In the genomic region with DNA sequence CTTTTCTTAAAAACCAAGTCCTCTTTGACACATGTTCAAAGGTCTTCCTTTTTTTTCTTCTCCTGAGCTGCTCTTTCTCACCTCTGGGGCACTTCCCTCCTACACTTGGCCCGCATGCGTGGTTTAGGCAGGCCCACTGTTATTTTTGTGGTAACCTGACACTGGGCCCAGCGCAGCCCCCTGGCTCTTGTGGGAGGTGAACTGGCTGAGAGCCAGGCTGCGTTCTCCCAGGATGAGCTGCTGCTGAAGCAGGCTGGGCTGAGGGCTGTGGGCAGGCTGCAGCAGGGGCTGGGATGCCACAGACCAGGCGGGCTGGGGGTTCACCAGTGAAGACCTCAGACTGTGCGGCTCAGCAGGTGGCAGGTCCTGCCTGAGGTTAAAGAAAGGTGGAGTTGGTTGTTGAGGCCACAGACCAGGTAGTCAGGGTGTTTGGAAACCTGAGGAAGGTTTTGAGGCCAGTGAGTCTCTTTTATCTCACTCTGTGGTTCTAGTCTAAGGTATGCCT, we compare ENCODE assay signal across 8 cellular contexts.
DNase-seq lines count a peak whose midpoint lies in the region; ATAC-seq and TF ChIP-seq lines count a peak whose summit lies in the region.

No MANE protein-coding gene starts in this region.

- H3K27me3 Mint-ChIP-seq in activated CD8-positive, alpha-beta T cell treated with anti-CD3 and anti-CD28 coated beads for 36 hours: peaks cover 22% of the 10 kb centered on the region

- no peak for TF ChIP-seq CTCF in PC-3 (conservative IDR thresholded peaks at IDR 0.05; ENCODE audit: low read depth, low read length)
- TF ChIP-seq CTCF in activated CD8-positive, alpha-beta T cell treated with anti-CD3 and anti-CD28 coated beads for 36 hours (IDR thresholded peaks at IDR 0.05): no peak
- no peak for TF ChIP-seq CTCF in GM10248 (IDR thresholded peaks at IDR 0.05; ENCODE audit: control extremely low read depth, extremely low read depth, low read depth, missing control alignments)

- H3K4me3 ChIP-seq in PC-3 (ENCODE audit: low read length): no peak overlapping the region

- no peaks in the 10 kb centered on the region for H3K27me3 ChIP-seq in PC-3 (ENCODE audit: low read length)

- no peak overlapping the region for H3K4me2 ChIP-seq in PC-3 (ENCODE audit: low read length)

- POLR2A ChIA-PET in PC-3 (lab: Charles Lee; ENCODE audit: unreplicated experiment): no interaction called here
- POLR2A ChIA-PET in activated CD8-positive, alpha-beta T cell treated with anti-CD3 and anti-CD28 coated beads for 36 hours (lab: Charles Lee): no interaction called here
- POLR2A ChIA-PET in GM10248 (lab: Yijun Ruan, JAX): no interaction called here

- in situ Hi-C loops in KBM-7 (cut with MboI; ENCODE audit: low pct_unique_long_range_greater_than_20kb, low sequenced_read_pairs): no loop called here

- H3K27ac Mint-ChIP-seq in stimulated activated effector memory CD8-positive, alpha-beta T cell treated with anti-CD3 and anti-CD28 coated beads, Interleukin-12 subunit alpha, Interleukin-12 subunit beta, amount 100 ng/mL, for 72 hours: no peak overlapping the region
- no peak overlapping the region for H3K27ac Mint-ChIP-seq in activated CD8-positive, alpha-beta T cell treated with anti-CD3 and anti-CD28 coated beads for 36 hours

- peaks cover 97% of the 10 kb centered on the region for H3K79me2 ChIP-seq in PC-3 (ENCODE audit: low read length)

- H3K9me3 ChIP-seq in PC-3 (ENCODE audit: low read length): no peaks in the 10 kb centered on the region

- H3K27ac ChIP-seq in PC-3 (ENCODE audit: low read length): no peak overlapping the region

- intact Hi-C loops in PC-3 (cut with micrococcal nuclease) (no loop called here), Right ventricle myocardium superior (cut with DNase I) (loop anchor here (5.0 kb wide), 1 partner anchor 69 kb away; no protein-coding TSS in a partner anchor)
- intact Hi-C loops in activated CD8-positive, alpha-beta T cell treated with anti-CD3 and anti-CD28 coated beads for 36 hours (cut with micrococcal nuclease): no loop called here

- H4K20me1 ChIP-seq in PC-3 (ENCODE audit: low read length): peaks cover 11% of the 10 kb centered on the region; the same call in 1 of the 2 replicates

- H3K9me3 Mint-ChIP-seq in stimulated activated effector memory CD8-positive, alpha-beta T cell treated with anti-CD3 and anti-CD28 coated beads, Interleukin-12 subunit alpha, Interleukin-12 subunit beta, amount 100 ng/mL, for 72 hours: no peaks in the 10 kb centered on the region
- H3K9me3 Mint-ChIP-seq in activated CD8-positive, alpha-beta T cell treated with anti-CD3 and anti-CD28 coated beads for 36 hours: no peaks in the 10 kb centered on the region

- no peak overlapping the region for H3K9ac ChIP-seq in PC-3 (ENCODE audit: low read length)

- DNase-seq in KBM-7 (peak; percentile 36), PC-3 (peak; percentile 14), Right ventricle myocardium superior (peak; percentile 83), GDM1 (lab: John Stamatoyannopoulos, UW) (no peak), GM10248 (ENCODE audit: extremely low spot score) (no peak)
- DNase-seq in stimulated activated effector memory CD8-positive, alpha-beta T cell treated with anti-CD3 and anti-CD28 coated beads, Interleukin-12 subunit alpha, Interleukin-12 subunit beta, amount 100 ng/mL, for 72 hours (ENCODE audit: low spot score in 2 of 2): no peak
- DNase-seq in activated CD8-positive, alpha-beta T cell treated with anti-CD3 and anti-CD28 coated beads for 36 hours: no peak

- no peaks in the 10 kb centered on the region for H3K4me1 Mint-ChIP-seq in stimulated activated effector memory CD8-positive, alpha-beta T cell treated with anti-CD3 and anti-CD28 coated beads, Interleukin-12 subunit alpha, Interleukin-12 subunit beta, amount 100 ng/mL, for 72 hours
- no peaks in the 10 kb centered on the region for H3K4me1 Mint-ChIP-seq in activated CD8-positive, alpha-beta T cell treated with anti-CD3 and anti-CD28 coated beads for 36 hours (ENCODE audit: low read depth)

- no TSS peak for BruUV-seq in PC-3 (replicated peaks; lab: Mats Ljungman, UMichigan)

- H2AFZ ChIP-seq in PC-3 (ENCODE audit: low read length): no peak overlapping the region

- no peaks in the 10 kb centered on the region for H3F3A ChIP-seq in PC-3 (ENCODE audit: low read length, unreplicated experiment)

- H3K36me3 ChIP-seq in PC-3 (ENCODE audit: low read depth, low read length): no peaks in the 10 kb centered on the region

- H3K4me3 Mint-ChIP-seq in stimulated activated effector memory CD8-positive, alpha-beta T cell treated with anti-CD3 and anti-CD28 coated beads, Interleukin-12 subunit alpha, Interleukin-12 subunit beta, amount 100 ng/mL, for 72 hours: no peak overlapping the region
- no peak overlapping the region for H3K4me3 Mint-ChIP-seq in activated CD8-positive, alpha-beta T cell treated with anti-CD3 and anti-CD28 coated beads for 36 hours

- CTCF ChIA-PET in PC-3 (lab: Charles Lee) (no interaction called here), GM10248 (lab: Yijun Ruan, JAX) (interaction anchor here (0.8 kb wide), 1 partner anchor 9 kb away, joined by 3 read pairs; no protein-coding TSS in a partner anchor)
- CTCF ChIA-PET in activated CD8-positive, alpha-beta T cell treated with anti-CD3 and anti-CD28 coated beads for 36 hours (lab: Charles Lee): no interaction called here

- no peaks in the 10 kb centered on the region for H3K36me3 Mint-ChIP-seq in stimulated activated effector memory CD8-positive, alpha-beta T cell treated with anti-CD3 and anti-CD28 coated beads, Interleukin-12 subunit alpha, Interleukin-12 subunit beta, amount 100 ng/mL, for 72 hours
- H3K36me3 Mint-ChIP-seq in activated CD8-positive, alpha-beta T cell treated with anti-CD3 and anti-CD28 coated beads for 36 hours (ENCODE audit: low read depth): no peaks in the 10 kb centered on the region

- H3K9me2 ChIP-seq in PC-3 (replicated peaks; ENCODE audit: low read length): no peaks in the 10 kb centered on the region

- peaks cover 12% of the 10 kb centered on the region; the same call in 1 of the 2 replicates for H3K4me1 ChIP-seq in PC-3 (ENCODE audit: insufficient read depth, low read length)

- ATAC-seq in PC-3 (no peak), Right ventricle myocardium superior (ENCODE audit: poor library complexity) (peak; percentile 60), GM19035 (IDR thresholded peaks at IDR 0.05; ENCODE audit: unreplicated experiment) (no peak)
- ATAC-seq in stimulated activated effector memory CD8-positive, alpha-beta T cell treated with anti-CD3 and anti-CD28 coated beads, Interleukin-12 subunit alpha, Interleukin-12 subunit beta, amount 100 ng/mL, for 72 hours: peak; percentile 23
- no peak for ATAC-seq in activated CD8-positive, alpha-beta T cell treated with anti-CD3 and anti-CD28 coated beads for 36 hours

Comparison
In these comparisons a context has a peak if more than half of its experiments do, and no peak if none do; other contexts are left out.
1. DNase-seq: peak in KBM-7 (single experiment), PC-3 (single experiment) and Right ventricle myocardium superior (single experiment); none in stimulated activated effector memory CD8-positive, alpha-beta T cell treated with anti-CD3 and anti-CD28 coated beads, Interleukin-12 subunit alpha, Interleukin-12 subunit beta, amount 100 ng/mL, for 72 hours (0 of 2), activated CD8-positive, alpha-beta T cell treated with anti-CD3 and anti-CD28 coated beads for 36 hours (single experiment), GDM1 (single experiment) and GM10248 (single experiment).
2. ATAC-seq: peak in Right ventricle myocardium superior (single experiment) and stimulated activated effector memory CD8-positive, alpha-beta T cell treated with anti-CD3 and anti-CD28 coated beads, Interleukin-12 subunit alpha, Interleukin-12 subunit beta, amount 100 ng/mL, for 72 hours (single experiment); none in PC-3 (single experiment), activated CD8-positive, alpha-beta T cell treated with anti-CD3 and anti-CD28 coated beads for 36 hours (single experiment) and GM19035 (single experiment).